Comparison of ENCODE assay signal across 15 cellular contexts in the genomic region with DNA sequence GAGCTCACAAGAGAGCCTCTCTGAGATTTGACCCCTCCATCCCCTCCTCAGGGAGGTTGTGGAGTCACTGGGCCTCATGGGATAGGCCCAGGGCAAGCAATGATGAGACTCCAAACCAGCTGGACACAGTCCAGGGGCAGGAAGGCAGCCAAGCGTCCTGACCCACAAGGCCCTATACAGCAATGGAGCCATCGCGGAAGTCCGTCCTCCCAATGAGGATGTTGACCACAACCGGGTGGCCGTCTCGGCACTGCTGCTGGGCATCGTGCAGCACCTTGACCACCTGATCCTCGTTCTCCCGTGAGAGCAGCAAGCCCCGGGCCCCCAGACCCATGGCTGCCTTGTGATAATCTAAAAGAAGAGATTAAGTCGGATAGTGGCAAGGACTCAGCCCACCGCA. TPM values are rescaled to one million over a fixed set of nuclear protein-coding genes. Genes with fewer than 3 reads are reported as not detected.
DNase-seq lines count a peak whose midpoint lies in the region; ATAC-seq and TF ChIP-seq lines count a peak whose summit lies in the region.
"Had no signal": no experiment of that assay in that cellular context is flagged by ENCODE, and none has a peak within 500 bp of the region (broad histone marks: within the 10 kb centered on the region; RNA-seq: fewer than 3 reads in every experiment).

No MANE protein-coding gene starts in this region.

- peak overlapping the region; percentile 31 for H3K23ac ChIP-seq in neuronal stem cell (ENCODE audit: low read depth, low read length, poor library complexity)

- intact Hi-C loops in breast epithelium (cut with DNase I; ENCODE audit: low total_unique reads): no loop called here
- intact Hi-C loops in MCF 10A (cut with micrococcal nuclease): no loop called here
- intact Hi-C loops in Right ventricle myocardium inferior (cut with DNase I): loop anchor here (10.0 kb wide), 1 partner anchor 140 kb away; no protein-coding TSS in a partner anchor
- intact Hi-C loops in aorta (cut with DNase I): no loop called here

- H3K4me1 Mint-ChIP-seq in MCF 10A (ENCODE audit: insufficient read depth, unreplicated experiment): no peaks in the 10 kb centered on the region
- H3K4me1 Mint-ChIP-seq in T-helper 2 cell treated with Interferon-gamma antibody and Interleukin-4, amounts not matched to agents 5 μg/mL and 100 μg/mL, for 36 hours (ENCODE audit: low read depth): no peaks in the 10 kb centered on the region
- H3K4me1 Mint-ChIP-seq: memory B cell had no signal

- TF ChIP-seq CTCF in breast epithelium (IDR thresholded peaks at IDR 0.05) (no peak), MCF 10A (IDR thresholded peaks at IDR 0.05; ENCODE audit: unreplicated experiment) (no peak)

- no peak overlapping the region for H3K4me2 ChIP-seq in neuronal stem cell (ENCODE audit: insufficient read depth, low read length, poor library complexity, severe bottlenecking)

- no peak overlapping the region for H4K8ac ChIP-seq in neuronal stem cell (ENCODE audit: low read depth, low read length)

- H3K4me3 Mint-ChIP-seq in MCF 10A (ENCODE audit: unreplicated experiment): no peak overlapping the region
- H3K4me3 Mint-ChIP-seq in T-helper 2 cell treated with Interferon-gamma antibody and Interleukin-4, amounts not matched to agents 5 μg/mL and 100 μg/mL, for 36 hours: no peak overlapping the region
- H3K4me3 Mint-ChIP-seq: memory B cell had no signal

- peaks cover 53% of the 10 kb centered on the region for H3K36me3 Mint-ChIP-seq in MCF 10A (ENCODE audit: insufficient read depth, unreplicated experiment)
- H3K36me3 Mint-ChIP-seq in T-helper 2 cell treated with Interferon-gamma antibody and Interleukin-4, amounts not matched to agents 5 μg/mL and 100 μg/mL, for 36 hours (ENCODE audit: low read depth): peaks cover 30% of the 10 kb centered on the region

- H3K27ac Mint-ChIP-seq in MCF 10A (ENCODE audit: low read depth, unreplicated experiment): no peak overlapping the region
- no peak overlapping the region for H3K27ac Mint-ChIP-seq in T-helper 2 cell treated with Interferon-gamma antibody and Interleukin-4, amounts not matched to agents 5 μg/mL and 100 μg/mL, for 36 hours
- H3K27ac Mint-ChIP-seq: activated naive CD4-positive, alpha-beta T cell treated with anti-CD3 and anti-CD28 coated beads, Interleukin-2, amount 50 U/mL, for 72 hours; memory B cell had no signal

- no peak for DNase-seq in breast epithelium (ENCODE audit: low spot score in 2 of 2)
- DNase-seq in MCF 10A (ENCODE audit: unreplicated experiment): no peak
- DNase-seq in Right ventricle myocardium inferior (ENCODE audit: missing footprints): peak; percentile 92
- no peak for DNase-seq in neuronal stem cell (ENCODE audit: low spot score)
- DNase-seq in aorta: peak; percentile 73 to 90
- no peak for DNase-seq in SIG-M5 treated with dmso at 0.1 percent for 504 hours (lab: John Stamatoyannopoulos, UW; ENCODE audit: unreplicated experiment)
- no peak for DNase-seq in T-helper 2 cell treated with Interferon-gamma antibody and Interleukin-4, amounts not matched to agents 5 μg/mL and 100 μg/mL, for 36 hours (ENCODE audit: low spot score)
- no peak for DNase-seq in NCI-H128 (lab: John Stamatoyannopoulos, UW; ENCODE audit: unreplicated experiment)
- DNase-seq: activated CD4-positive, alpha-beta T cell treated with anti-CD3 and anti-CD28 coated beads for 1 hour; DMS153; NCI-H1694 treated with DMSO at 0.1 percent for 48 hours had no signal

- no CpG with 5 or more reads among the region's 13 CpGs for WGBS in neuronal stem cell (ENCODE audit: extremely low coverage in 2 of 2, insufficient read length in 2 of 2, insufficient replicate concordance in 1 of 2), 2 donors
- 34 to 43% methylated on average over 13 of the region's 13 CpGs for WGBS in aorta, 2 donors

- H2BK12ac ChIP-seq in neuronal stem cell (ENCODE audit: low read length): no peak overlapping the region

- ATAC-seq in Right ventricle myocardium inferior: peak; percentile 78
- ATAC-seq in aorta (ENCODE audit: low FRiP score): peak; percentile 37

- no peak overlapping the region for H2BK5ac ChIP-seq in neuronal stem cell (ENCODE audit: low read length)

- H2AK5ac ChIP-seq in neuronal stem cell (ENCODE audit: low read depth, low read length): no peak overlapping the region

- H3K27ac ChIP-seq in breast epithelium (peak overlapping the region; percentile 29 to 56), neuronal stem cell (replicated peaks; ENCODE audit: low read length) (peak overlapping the region; percentile 50), aorta (ENCODE audit: low read depth in 1 of 2, low read length in 2 of 2) (peak overlapping the region in 1 of 2 donors; percentile 4)
- H3K27ac ChIP-seq: 22Rv1 had no signal

- H3K79me1 ChIP-seq in neuronal stem cell (ENCODE audit: low read depth, low read length): peaks cover 9% of the 10 kb centered on the region

- H3K27me3 ChIP-seq in breast epithelium (no peaks in the 10 kb centered on the region), neuronal stem cell (ENCODE audit: control insufficient read depth in 3 of 3, insufficient read depth in 3 of 3, low read depth in 1 of 3, low read length in 3 of 3) (no peaks in the 10 kb centered on the region), aorta (ENCODE audit: control insufficient read depth in 1 of 2, insufficient read depth in 2 of 2, low read length in 1 of 2) (no peaks in the 10 kb centered on the region)

- H3K9me3 Mint-ChIP-seq in MCF 10A (ENCODE audit: unreplicated experiment): no peaks in the 10 kb centered on the region
- no peaks in the 10 kb centered on the region for H3K9me3 Mint-ChIP-seq in T-helper 2 cell treated with Interferon-gamma antibody and Interleukin-4, amounts not matched to agents 5 μg/mL and 100 μg/mL, for 36 hours
- H3K9me3 Mint-ChIP-seq: activated naive CD4-positive, alpha-beta T cell treated with anti-CD3 and anti-CD28 coated beads, Interleukin-2, amount 50 U/mL, for 72 hours; memory B cell had no signal

- CTCF ChIA-PET in MCF 10A (lab: Yijun Ruan, JAX): no interaction called here

- H2BK15ac ChIP-seq in neuronal stem cell (ENCODE audit: low read length): no peak overlapping the region

- no peaks in the 10 kb centered on the region for H3K9me3 ChIP-seq in breast epithelium
- H3K9me3 ChIP-seq in neuronal stem cell (replicated peaks in 1 of 2; ENCODE audit: control insufficient read depth in 2 of 2, insufficient read depth in 1 of 2, low read depth in 1 of 2, low read length in 2 of 2): peaks cover 3 to 9% of the 10 kb centered on the region in 2 donors
- H3K9me3 ChIP-seq in aorta (ENCODE audit: control insufficient read depth, low read length): no peaks in the 10 kb centered on the region

- H3K36me3 ChIP-seq in breast epithelium (peaks cover under 1% of the 10 kb centered on the region), neuronal stem cell (replicated peaks in 1 of 2; ENCODE audit: control insufficient read depth in 2 of 2, insufficient read depth in 2 of 2, low read length in 2 of 2) (peaks cover 78 to 99% of the 10 kb centered on the region in 2 donors), aorta (ENCODE audit: control insufficient read depth in 1 of 2, insufficient read depth in 2 of 2, low read length in 1 of 2) (peaks cover 0 to 13% of the 10 kb centered on the region in 2 donors)

- POLR2A ChIA-PET in MCF 10A (lab: Yijun Ruan, JAX): interaction anchor here (1.2 kb wide), 1 partner anchor 9 kb away, joined by 3 read pairs; no protein-coding TSS in a partner anchor

- no peak overlapping the region for H3K18ac ChIP-seq in neuronal stem cell (ENCODE audit: low read length)

- H2BK120ac ChIP-seq in neuronal stem cell (ENCODE audit: low read depth, low read length): no peak overlapping the region

- H4K91ac ChIP-seq in neuronal stem cell (ENCODE audit: low read depth, low read length, poor library complexity): no peak overlapping the region

- TF ChIP-seq POLR2A in breast epithelium (IDR thresholded peaks at IDR 0.05): no peak

- H3K14ac ChIP-seq in neuronal stem cell (ENCODE audit: low read length): no peak overlapping the region

- H3K27me3 Mint-ChIP-seq in MCF 10A (ENCODE audit: insufficient read depth, unreplicated experiment): no peaks in the 10 kb centered on the region
- no peaks in the 10 kb centered on the region for H3K27me3 Mint-ChIP-seq in T-helper 2 cell treated with Interferon-gamma antibody and Interleukin-4, amounts not matched to agents 5 μg/mL and 100 μg/mL, for 36 hours (ENCODE audit: low read depth)
- H3K27me3 Mint-ChIP-seq: memory B cell had no signal

- no TSS peak for BruUV-seq in MCF 10A (replicated peaks; lab: Mats Ljungman, UMichigan)

- no peaks in the 10 kb centered on the region for H3K4me1 ChIP-seq in breast epithelium
- no peaks in the 10 kb centered on the region for H3K4me1 ChIP-seq in neuronal stem cell (ENCODE audit: control insufficient read depth in 2 of 2, insufficient read depth in 1 of 2, low read depth in 1 of 2, low read length in 2 of 2)
- H3K4me1 ChIP-seq in aorta (ENCODE audit: control insufficient read depth in 1 of 2, insufficient read depth in 2 of 2, low read length in 2 of 2): no peaks in the 10 kb centered on the region

- H2AFZ ChIP-seq in neuronal stem cell (ENCODE audit: low read length): no peak overlapping the region

- H3K4me3 ChIP-seq in breast epithelium (no peak overlapping the region), neuronal stem cell (ENCODE audit: low read length in 2 of 2) (no peak overlapping the region), aorta (ENCODE audit: low read length in 2 of 2) (no peak overlapping the region)

- H3K9ac ChIP-seq in neuronal stem cell (ENCODE audit: low read depth, low read length, poor library complexity): peak overlapping the region; percentile 21

- H3K4ac ChIP-seq in neuronal stem cell (ENCODE audit: low read length): no peak overlapping the region

RNA-seq across cellular contexts. Expression of a gene that starts 7.9 kb away (rescaled TPM):
- total RNA-seq in breast epithelium (10 to 100 TPM; 11.0 to 22.9 (median 14.9) TPM), MCF 10A (2022) (22.6 and 24.2 TPM in 2 replicates), Right ventricle myocardium inferior (15.7 TPM), aorta (10 to 100 TPM; 49.9 to 53.5 TPM)
- 12.9 TPM for polyA plus RNA-seq in neuronal stem cell (2013, experiment 1 of 2)
- polyA plus RNA-seq in neuronal stem cell (2013, experiment 2 of 2): 13.2 TPM
- polyA plus RNA-seq in aorta: 10 to 100 TPM; 11.4 to 35.8 TPM

RNA-seq across cellular contexts. Expression of a gene that starts 33.1 kb away (rescaled TPM):
- total RNA-seq in breast epithelium (not detected), MCF 10A (2022) (not detected in 2 replicates), Right ventricle myocardium inferior (not detected), aorta (not detected)
- not detected for polyA plus RNA-seq in neuronal stem cell (2013, experiment 1 of 2)
- not detected for polyA plus RNA-seq in neuronal stem cell (2013, experiment 2 of 2)
- under 1 TPM in 1 of 2 donors, not detected in 1; 0.13 TPM for polyA plus RNA-seq in aorta
- total RNA-seq: activated naive CD4-positive, alpha-beta T cell treated with anti-CD3 and anti-CD28 coated beads, Interleukin-2, amount 50 U/mL, for 72 hours; epithelial cell of proximal tubule had no signal

Comparison
In these comparisons a context has a peak if more than half of its experiments do, and no peak if none do; other contexts are left out.
1. DNase-seq: peak in Right ventricle myocardium inferior (single experiment) and aorta (2 of 2); none in breast epithelium (0 of 2), MCF 10A (single experiment), neuronal stem cell (single experiment), SIG-M5 treated with dmso at 0.1 percent for 504 hours (single experiment), T-helper 2 cell treated with Interferon-gamma antibody and Interleukin-4, amounts not matched to agents 5 μg/mL and 100 μg/mL, for 36 hours (single experiment) and NCI-H128 (single experiment).